In genomic region chr12:12813120-12814101, GRCh38 we compare ENCODE assay signal across 1 cellular context.
TF ChIP-seq lines count a peak whose summit lies in the region.

Gene DDX47 (plus strand): TSS chr12:12813346. CDS start chr12:12813368, 22 bp downstream.

TF ChIP-seq in GM23338, 12 proteins besides CTCF, POLR2A, EP300 and RAD21 (continued from another document):
- TF ChIP-seq REST (IDR thresholded peaks at IDR 0.05; ENCODE audit: unreplicated experiment) (no peak), ZNF114 (CRISPR knock-in tag; IDR thresholded peaks at IDR 0.05) (no peak)
